Comparison of ENCODE assay signal across 20 cellular contexts in genomic region chr7:25686493-25686892, GRCh38.
DNase-seq lines count a peak whose midpoint lies in the region; ATAC-seq and TF ChIP-seq lines count a peak whose summit lies in the region.
"Had no signal": no experiment of that assay in that cellular context is flagged by ENCODE, and none has a peak within 500 bp of the region (broad histone marks: within the 10 kb centered on the region; RNA-seq: fewer than 3 reads in every experiment).

No MANE protein-coding gene starts in this region.

- H2BK120ac ChIP-seq in trophoblast cell (ENCODE audit: insufficient read depth, low read length, poor library complexity) = peak overlapping the region; percentile 61

- H3K14ac ChIP-seq in trophoblast cell (ENCODE audit: low read length) = no peak overlapping the region

- no peak overlapping the region for H3K9ac ChIP-seq in trophoblast cell (ENCODE audit: low read length)

- peaks cover 6% of the 10 kb centered on the region for H3K9me3 Mint-ChIP-seq in nephron progenitor cell
- H3K9me3 Mint-ChIP-seq: CD8-positive, alpha-beta memory T cell had no signal

- peak overlapping the region; percentile 6 for H2BK12ac ChIP-seq in trophoblast cell (ENCODE audit: low read length)

- H3K18ac ChIP-seq in trophoblast cell (ENCODE audit: low read length) = no peak overlapping the region

- no peaks in the 10 kb centered on the region for H3K36me3 Mint-ChIP-seq in nephron progenitor cell (ENCODE audit: low read depth)
- H3K36me3 Mint-ChIP-seq: CD14-positive monocyte; CD4-positive, alpha-beta memory T cell; CD4-positive, CD25-positive, alpha-beta regulatory T cell; CD8-positive, alpha-beta memory T cell had no signal

- no peak overlapping the region for H2BK5ac ChIP-seq in trophoblast cell (ENCODE audit: low read depth, low read length, poor library complexity)

- TF ChIP-seq CTCF in left ventricle myocardium inferior (IDR thresholded peaks at IDR 0.05; ENCODE audit: borderline replicate concordance) = no peak
- TF ChIP-seq CTCF in nephron progenitor cell (IDR thresholded peaks at IDR 0.05) = no peak
- TF ChIP-seq CTCF in GM10266 (IDR thresholded peaks at IDR 0.05; ENCODE audit: control insufficient read depth, insufficient read depth, low read depth, missing control alignments) = no peak

- H3K9me3 ChIP-seq in left ventricle myocardium inferior (replicated peaks) (no peaks in the 10 kb centered on the region), trophoblast cell (ENCODE audit: insufficient read depth, low read depth, low read length) (no peaks in the 10 kb centered on the region)
- H3K9me3 ChIP-seq: A549, BE2C, Caco-2 had no signal

- H3K27ac ChIP-seq in left ventricle myocardium inferior (replicated peaks) (no peak overlapping the region), trophoblast cell (ENCODE audit: low read depth, low read length) (no peak overlapping the region)
- H3K27ac ChIP-seq: 22Rv1, A549 had no signal

- no peak overlapping the region for H3K4me3 Mint-ChIP-seq in nephron progenitor cell
- H3K4me3 Mint-ChIP-seq: CD14-positive monocyte; CD4-positive, alpha-beta memory T cell; CD4-positive, CD25-positive, alpha-beta regulatory T cell; CD8-positive, alpha-beta memory T cell had no signal

- H4K12ac ChIP-seq in trophoblast cell (ENCODE audit: low read depth, low read length) = no peak overlapping the region

- H3K23ac ChIP-seq in trophoblast cell (ENCODE audit: low read length) = no peak overlapping the region

- H3K4me2 ChIP-seq in trophoblast cell (ENCODE audit: low read length) = no peak overlapping the region
- H3K4me2 ChIP-seq: A549 had no signal

- H3K27me3 ChIP-seq in left ventricle myocardium inferior (ENCODE audit: low read depth) (peaks cover 7% of the 10 kb centered on the region), trophoblast cell (ENCODE audit: insufficient read depth, low read length) (no peaks in the 10 kb centered on the region)
- H3K27me3 ChIP-seq: BE2C had no signal

- H3K4me1 Mint-ChIP-seq in nephron progenitor cell = peaks cover 65% of the 10 kb centered on the region
- H3K4me1 Mint-ChIP-seq: CD14-positive monocyte; CD4-positive, alpha-beta memory T cell; CD4-positive, CD25-positive, alpha-beta regulatory T cell; CD8-positive, alpha-beta memory T cell had no signal

- peaks cover 6% of the 10 kb centered on the region for H3K79me1 ChIP-seq in trophoblast cell (ENCODE audit: low read length)

- no peak overlapping the region for H2AK5ac ChIP-seq in trophoblast cell (ENCODE audit: low read length)

- no CpG with 5 or more reads among the region's 4 CpGs for WGBS in trophoblast cell (ENCODE audit: extremely low coverage, insufficient coverage, insufficient read length)

- no peaks in the 10 kb centered on the region for H3K79me2 ChIP-seq in trophoblast cell (ENCODE audit: control insufficient read depth, insufficient read depth, low read length, poor library complexity)

- no peak for DNase-seq in Right ventricle myocardium superior
- DNase-seq in left ventricle myocardium inferior = no peak
- DNase-seq in nephron progenitor cell = no peak
- no peak for DNase-seq in trophoblast cell
- DNase-seq in NCI-H1436 treated with DMSO at 0.1 percent for 48 hours (lab: John Stamatoyannopoulos, UW) = no peak
- DNase-seq in activated CD4-positive, CD25-positive, alpha-beta regulatory T cell treated with anti-CD3 and anti-CD28 coated beads, Interleukin-2, amount 50 U/mL, for 72 hours = no peak
- DNase-seq in GM10266 (ENCODE audit: extremely low spot score) = no peak
- DNase-seq: BE2C; C1 segment of cervical spinal cord; Caco-2; Calu3; CD4-positive, alpha-beta memory T cell; CD4-positive, CD25-positive, alpha-beta regulatory T cell; CD8-positive, alpha-beta memory T cell; DMS79 treated with DMSO at 0.1 percent for 48 hours; GF-D8 had no signal

- H4K91ac ChIP-seq in trophoblast cell (ENCODE audit: low read depth, low read length) = peak overlapping the region; percentile 25

- H3K4me3 ChIP-seq in left ventricle myocardium inferior (no peak overlapping the region), trophoblast cell (ENCODE audit: low read depth, low read length) (no peak overlapping the region)
- H3K4me3 ChIP-seq: A549, GM12878 had no signal

- H3K36me3 ChIP-seq in left ventricle myocardium inferior (no peaks in the 10 kb centered on the region), trophoblast cell (ENCODE audit: control insufficient read depth in 1 of 2, insufficient read depth in 2 of 2, low read length in 2 of 2) (no peaks in the 10 kb centered on the region)
- H3K36me3 ChIP-seq: BE2C had no signal

- H3K27me3 Mint-ChIP-seq in nephron progenitor cell (ENCODE audit: low read depth, poor library complexity) = peaks cover 3% of the 10 kb centered on the region

- H3K4me1 ChIP-seq in left ventricle myocardium inferior (no peaks in the 10 kb centered on the region), trophoblast cell (ENCODE audit: control insufficient read depth in 1 of 2, insufficient read depth in 2 of 2, low read length in 2 of 2) (peaks cover 5 to 16% of the 10 kb centered on the region in 2 experiments)
- H3K4me1 ChIP-seq: A549, BE2C, Caco-2 had no signal

- no peak overlapping the region for H3K4ac ChIP-seq in trophoblast cell (ENCODE audit: low read depth, low read length)

- H3K27ac Mint-ChIP-seq in nephron progenitor cell = peak overlapping the region; percentile 28
- H3K27ac Mint-ChIP-seq: CD14-positive monocyte; CD4-positive, alpha-beta memory T cell; CD4-positive, CD25-positive, alpha-beta regulatory T cell; CD8-positive, alpha-beta memory T cell had no signal

- intact Hi-C loops in Right ventricle myocardium superior (cut with DNase I) (no loop called here), left ventricle myocardium inferior (cut with micrococcal nuclease) (no loop called here)

- peak; percentile 31 for ATAC-seq in Right ventricle myocardium superior (ENCODE audit: poor library complexity)
- ATAC-seq: A549, GM12878 had no signal

- H2AFZ ChIP-seq in trophoblast cell (ENCODE audit: insufficient read depth, low read length, poor library complexity) = no peak overlapping the region

- H4K8ac ChIP-seq in trophoblast cell (ENCODE audit: low read depth, low read length) = no peak overlapping the region
